In genomic region chr16:694863-695354, GRCh38 we compare ENCODE assay signal across 11 cellular contexts. TPM values are rescaled to one million over a fixed set of nuclear protein-coding genes. Genes with fewer than 3 reads are reported as not detected.
DNase-seq lines count a peak whose midpoint lies in the region; ATAC-seq, FAIRE-seq and TF ChIP-seq lines count a peak whose summit lies in the region.
"Had no signal": no experiment of that assay in that cellular context is flagged by ENCODE, and none has a peak within 500 bp of the region (broad histone marks: within the 10 kb centered on the region; RNA-seq: fewer than 3 reads in every experiment).

No MANE protein-coding gene starts in this region.

- peaks cover 18% of the 10 kb centered on the region; the same call in 2 of the 3 replicates for H3K4me1 ChIP-seq in A549

- TF ChIP-seq POLR2A in A549 (IDR thresholded peaks at IDR 0.05; ENCODE audit: low read length), result no peak

- TF ChIP-seq RAD21 in A549 (conservative IDR thresholded peaks at IDR 0.05 in 1 of 2, IDR thresholded peaks at IDR 0.05 in 1 of 2), result no peak

- no peaks in the 10 kb centered on the region for H3K9me3 Mint-ChIP-seq in activated CD4-positive, alpha-beta memory T cell treated with anti-CD3 and anti-CD28 coated beads for 36 hours

- no peak overlapping the region for H3K27ac Mint-ChIP-seq in activated CD4-positive, alpha-beta memory T cell treated with anti-CD3 and anti-CD28 coated beads for 36 hours
- H3K27ac Mint-ChIP-seq: progenitor cell of endocrine pancreas had no signal

- CTCF ChIA-PET in A549 (lab: Yijun Ruan, JAX), result interaction anchor here (1.0 to 2.5 kb wide), 8 partner anchors 9 to 90 kb away, joined by 3 to 25 read pairs (median 5); no protein-coding TSS in a partner anchor
- CTCF ChIA-PET in activated CD4-positive, alpha-beta memory T cell treated with anti-CD3 and anti-CD28 coated beads for 36 hours (lab: Charles Lee), result interaction anchor here (0.7 to 1.9 kb wide), 4 partner anchors 15 to 90 kb away, joined by 3 to 14 read pairs (median 4); no protein-coding TSS in a partner anchor

- peak overlapping the region in 1 of 2 experiments; percentile 76; a peak in 4 of 6 replicates for H3K27ac ChIP-seq in A549
- H3K27ac ChIP-seq: SJSA1 had no signal

- no peak for FAIRE-seq in A549 (lab: Jason Lieb, UNC)

- no peak for TF ChIP-seq CTCF in A549 (IDR thresholded peaks at IDR 0.05)
- no peak for TF ChIP-seq CTCF in GM12864 (IDR thresholded peaks at IDR 0.05; ENCODE audit: low read depth, low read length, missing control alignments)

- no peak for DNase-seq in A549 (ENCODE audit: low read depth in 1 of 2, low spot score in 1 of 2)
- DNase-seq in GM12864 (ENCODE audit: low read depth), result no peak
- DNase-seq in activated CD4-positive, alpha-beta memory T cell treated with anti-CD3 and anti-CD28 coated beads for 36 hours, result no peak
- DNase-seq in iPS-NIHi7 (ENCODE audit: extremely low spot score), result peak; percentile 77
- no peak for DNase-seq in stimulated activated naive CD4-positive, alpha-beta T cell (lab: John Stamatoyannopoulos, UW)
- DNase-seq in iPS-NIHi11 (ENCODE audit: low spot score), result no peak

- peak overlapping the region; percentile 51 for H3K4me3 Mint-ChIP-seq in activated CD4-positive, alpha-beta memory T cell treated with anti-CD3 and anti-CD28 coated beads for 36 hours

- POLR2A ChIA-PET in A549 (lab: Yijun Ruan, JAX), result interaction anchor here (1.1 to 1.6 kb wide), 4 partner anchors 9 to 26 kb away, joined by 3 to 7 read pairs (median 6); partner anchors contain the start of gene ANTKMT
- POLR2A ChIA-PET in activated CD4-positive, alpha-beta memory T cell treated with anti-CD3 and anti-CD28 coated beads for 36 hours (lab: Charles Lee), result interaction anchor here (0.7 to 1.6 kb wide), 6 partner anchors 14 to 26 kb away, joined by 3 to 8 read pairs (median 5); partner anchors contain the start of genes ANTKMT, METRN and STUB1

- peaks cover 21% of the 10 kb centered on the region for H3K4me1 Mint-ChIP-seq in activated CD4-positive, alpha-beta memory T cell treated with anti-CD3 and anti-CD28 coated beads for 36 hours (ENCODE audit: low read depth)

- H3K4me2 ChIP-seq in A549, result peak overlapping the region; percentile 91

- no peaks in the 10 kb centered on the region for H3K27me3 Mint-ChIP-seq in activated CD4-positive, alpha-beta memory T cell treated with anti-CD3 and anti-CD28 coated beads for 36 hours

- H3K36me3 Mint-ChIP-seq in activated CD4-positive, alpha-beta memory T cell treated with anti-CD3 and anti-CD28 coated beads for 36 hours, result no peaks in the 10 kb centered on the region

- no peaks in the 10 kb centered on the region for H3K9me3 ChIP-seq in A549
- H3K9me3 ChIP-seq: SJSA1 had no signal

- H3K4me3 ChIP-seq in A549, result peak overlapping the region; percentile 37
- peak overlapping the region; percentile 49; the same call in 1 of the 2 replicates for H3K4me3 ChIP-seq in GM12864 (ENCODE audit: low read depth, low read length)
- H3K4me3 ChIP-seq: SJSA1 had no signal

- ATAC-seq in A549, result no peak
- ATAC-seq in HG03457 (IDR thresholded peaks at IDR 0.05; ENCODE audit: unreplicated experiment), result no peak
- ATAC-seq in HG03520 (IDR thresholded peaks at IDR 0.05; ENCODE audit: unreplicated experiment), result no peak

- WGBS in A549 (ENCODE audit: missing lambda C conversion rate), result 11% methylated on average over 9 of the region's 37 CpGs

- intact Hi-C loops in activated CD4-positive, alpha-beta memory T cell treated with anti-CD3 and anti-CD28 coated beads for 36 hours (cut with micrococcal nuclease), result no loop called here

- TF ChIP-seq EP300 in A549 (IDR thresholded peaks at IDR 0.05), result no peak

TF ChIP-seq in A549, 52 proteins besides CTCF, POLR2A, EP300 and RAD21:
- TF ChIP-seq KDM1A (IDR thresholded peaks at IDR 0.05; ENCODE audit: low read depth), result no peak
- no peak for TF ChIP-seq POLR2AphosphoS2 (conservative IDR thresholded peaks at IDR 0.05; ENCODE audit: low read length)
- TF ChIP-seq FOSL2 (IDR thresholded peaks at IDR 0.05), result no peak
- TF ChIP-seq FOSL2 (CRISPR knock-in tag; IDR thresholded peaks at IDR 0.05), result no peak
- TF ChIP-seq, protein P1, sequence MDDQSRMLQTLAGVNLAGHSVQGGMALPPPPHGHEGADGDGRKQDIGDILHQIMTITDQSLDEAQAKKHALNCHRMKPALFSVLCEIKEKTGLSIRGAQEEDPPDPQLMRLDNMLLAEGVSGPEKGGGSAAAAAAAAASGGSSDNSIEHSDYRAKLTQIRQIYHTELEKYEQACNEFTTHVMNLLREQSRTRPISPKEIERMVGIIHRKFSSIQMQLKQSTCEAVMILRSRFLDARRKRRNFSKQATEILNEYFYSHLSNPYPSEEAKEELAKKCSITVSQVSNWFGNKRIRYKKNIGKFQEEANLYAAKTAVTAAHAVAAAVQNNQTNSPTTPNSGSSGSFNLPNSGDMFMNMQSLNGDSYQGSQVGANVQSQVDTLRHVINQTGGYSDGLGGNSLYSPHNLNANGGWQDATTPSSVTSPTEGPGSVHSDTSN (IDR thresholded peaks at IDR 0.05), result no peak
- TF ChIP-seq HMGXB4 (CRISPR knock-in tag; IDR thresholded peaks at IDR 0.05; ENCODE audit: borderline replicate concordance), result no peak
- TF ChIP-seq CHD4 (IDR thresholded peaks at IDR 0.05; ENCODE audit: borderline replicate concordance), result no peak
- TF ChIP-seq HOXA7 (CRISPR knock-in tag; IDR thresholded peaks at IDR 0.05), result no peak
- TF ChIP-seq MAFK (IDR thresholded peaks at IDR 0.05; ENCODE audit: partially characterized antibody), result no peak
- TF ChIP-seq ESRRA (IDR thresholded peaks at IDR 0.05; ENCODE audit: borderline replicate concordance, low read length), result no peak
- TF ChIP-seq HEYL (CRISPR knock-in tag; IDR thresholded peaks at IDR 0.05), result no peak
- TF ChIP-seq RARB (CRISPR knock-in tag; IDR thresholded peaks at IDR 0.05), result no peak

RNA-seq across cellular contexts. Expression of gene WDR24, which starts 4.7 kb away (rescaled TPM):
- 2.7 and 3.0 TPM in 2 replicates for polyA plus RNA-seq in A549 (2011; rRNA removed)
- polyA plus RNA-seq in A549 (2012; cell fraction: cytosol; rRNA removed), result 7.4 and 8.0 TPM in 2 replicates
- polyA plus RNA-seq in A549 (2012; cell fraction: nucleus; rRNA removed), result 35.9 and 47.7 TPM in 2 replicates
- 5.6 to 7.6 TPM (median 6.6 TPM) in 3 replicates for polyA plus RNA-seq in A549 (2017; fragmentation: RNase III; extraction: RNeasy Plus Mini Kit Qiagen cat#74134 plus additional on column Dnase treatment)
- polyA minus RNA-seq in A549 (2011; rRNA and poly(A)+ RNA removed), result 2.8 and 5.1 TPM in 2 replicates
- 10 to 100 TPM; 17.7 to 18.5 TPM for total RNA-seq in activated CD4-positive, alpha-beta memory T cell treated with anti-CD3 and anti-CD28 coated beads for 36 hours

RNA-seq across cellular contexts. Expression of gene FBXL16, which starts 10.7 kb away (rescaled TPM):
- 0.53 and 0.54 TPM in 2 replicates for polyA plus RNA-seq in A549 (2011; rRNA removed)
- polyA plus RNA-seq in A549 (2012; cell fraction: cytosol; rRNA removed), result 1.1 and 2.4 TPM in 2 replicates
- 2.4 and 4.1 TPM in 2 replicates for polyA plus RNA-seq in A549 (2012; cell fraction: nucleus; rRNA removed)
- 1.1 to 1.4 TPM (median 1.2 TPM) in 3 replicates for polyA plus RNA-seq in A549 (2017; fragmentation: RNase III; extraction: RNeasy Plus Mini Kit Qiagen cat#74134 plus additional on column Dnase treatment)
- polyA minus RNA-seq in A549 (2011; rRNA and poly(A)+ RNA removed), result 0.21 and 0.29 TPM in 2 replicates
- total RNA-seq in activated CD4-positive, alpha-beta memory T cell treated with anti-CD3 and anti-CD28 coated beads for 36 hours, result 10 to 100 TPM in 1 of 2 experiments, 1 to 10 TPM in 1; 7.7 to 14.1 TPM
- total RNA-seq: fibroblast of lung, SJSA1 had no signal

RNA-seq across cellular contexts. Expression of gene JMJD8, which starts 10.8 kb away (rescaled TPM):
- polyA plus RNA-seq in A549 (2011; rRNA removed) (37.5 and 43.8 TPM in 2 replicates), A549 (2017; fragmentation: RNase III; extraction: RNeasy Plus Mini Kit Qiagen cat#74134 plus additional on column Dnase treatment) (72.6 to 77.0 TPM (median 73.7 TPM) in 3 replicates)
- 109 and 141 TPM in 2 replicates for polyA plus RNA-seq in A549 (2012; cell fraction: cytosol; rRNA removed)
- polyA plus RNA-seq in A549 (2012; cell fraction: nucleus; rRNA removed), result 182 and 269 TPM in 2 replicates
- 33.6 and 39.1 TPM in 2 replicates for polyA minus RNA-seq in A549 (2011; rRNA and poly(A)+ RNA removed)
- total RNA-seq in activated CD4-positive, alpha-beta memory T cell treated with anti-CD3 and anti-CD28 coated beads for 36 hours, result 10 to 100 TPM; 29.8 to 30.3 TPM

RNA-seq across cellular contexts. Expression of gene STUB1, which starts 14.7 kb away (rescaled TPM):
- 53.2 and 60.6 TPM in 2 replicates for polyA plus RNA-seq in A549 (2011; rRNA removed)
- polyA plus RNA-seq in A549 (2012; cell fraction: cytosol; rRNA removed), result 134 and 143 TPM in 2 replicates
- polyA plus RNA-seq in A549 (2012; cell fraction: nucleus; rRNA removed), result 123 and 167 TPM in 2 replicates
- 90.0 to 93.5 TPM (median 90.4 TPM) in 3 replicates for polyA plus RNA-seq in A549 (2017; fragmentation: RNase III; extraction: RNeasy Plus Mini Kit Qiagen cat#74134 plus additional on column Dnase treatment)
- polyA minus RNA-seq in A549 (2011; rRNA and poly(A)+ RNA removed), result 18.1 and 28.3 TPM in 2 replicates
- total RNA-seq in activated CD4-positive, alpha-beta memory T cell treated with anti-CD3 and anti-CD28 coated beads for 36 hours, result 10 to 100 TPM; 70.9 to 74.9 TPM

RNA-seq across cellular contexts. Expression of gene RHBDL1, which starts 19.4 kb away (rescaled TPM):
- polyA plus RNA-seq in A549 (2011; rRNA removed) (0.56 and 0.75 TPM in 2 replicates), A549 (2017; fragmentation: RNase III; extraction: RNeasy Plus Mini Kit Qiagen cat#74134 plus additional on column Dnase treatment) (1.2 to 1.6 TPM (median 1.4 TPM) in 3 replicates)
- 1.5 and 1.8 TPM in 2 replicates for polyA plus RNA-seq in A549 (2012; cell fraction: cytosol; rRNA removed)
- 19.1 and 19.7 TPM in 2 replicates for polyA plus RNA-seq in A549 (2012; cell fraction: nucleus; rRNA removed)
- polyA minus RNA-seq in A549 (2011; rRNA and poly(A)+ RNA removed), result 0.12 and 0.29 TPM in 2 replicates
- under 1 TPM; 0.57 to 0.82 TPM for total RNA-seq in activated CD4-positive, alpha-beta memory T cell treated with anti-CD3 and anti-CD28 coated beads for 36 hours
